In the genomic region with DNA sequence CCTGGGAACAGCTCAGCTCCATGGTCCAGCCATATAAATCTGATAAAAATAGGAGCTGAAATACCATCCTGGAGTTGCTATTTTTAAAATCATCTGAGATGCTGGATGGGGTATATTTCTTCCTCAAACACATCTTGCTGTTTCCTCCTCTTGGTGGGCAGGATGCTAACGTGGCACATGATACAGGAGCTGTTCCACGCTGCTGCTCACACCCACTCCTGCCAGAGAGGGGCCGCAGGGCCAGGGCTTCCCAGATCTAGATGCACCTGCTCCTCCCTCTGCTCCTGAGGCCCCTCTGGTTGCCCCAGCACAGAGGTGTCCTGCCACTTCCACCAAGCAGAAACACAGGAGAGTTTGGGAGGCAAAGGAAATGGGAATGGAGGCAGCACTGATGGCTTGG, we compare ENCODE assay signal across 17 cellular contexts. TPM values are rescaled to one million over a fixed set of nuclear protein-coding genes. Genes with fewer than 3 reads are reported as not detected.
A peak's percentile ranks its signal among the peaks of the same experiment; 100 is the strongest.
DNase-seq lines count a peak whose midpoint lies in the region; ATAC-seq, FAIRE-seq and TF ChIP-seq lines count a peak whose summit lies in the region.
"Had no signal": no experiment of that assay in that cellular context is flagged by ENCODE, and none has a peak within 500 bp of the region (broad histone marks: within the 10 kb centered on the region; RNA-seq: fewer than 3 reads in every experiment).

No MANE protein-coding gene starts in this region.

- H3K27me3 ChIP-seq in SK-N-SH (ENCODE audit: insufficient read depth) (no peaks in the 10 kb centered on the region), GM23338 (ENCODE audit: insufficient read depth) (no peaks in the 10 kb centered on the region), GM12878 (replicated peaks in 1 of 2; ENCODE audit: control insufficient read depth in 2 of 2, insufficient read depth in 2 of 2, low read length in 1 of 2) (no peaks in the 10 kb centered on the region)
- H3K27me3 ChIP-seq: heart left ventricle, left lung, SJSA1 had no signal

- RAD21 ChIA-PET in GM12878 (lab: Charles Lee; ENCODE audit: unreplicated experiment) = no interaction called here

- H3K9me3 Mint-ChIP-seq in GM23338 (no peaks in the 10 kb centered on the region), nephron progenitor cell (no peaks in the 10 kb centered on the region)
- H3K9me3 Mint-ChIP-seq: IgD-negative memory B cell, WTC11 had no signal

- H3K27me3 Mint-ChIP-seq in GM23338 (ENCODE audit: insufficient read depth, low read depth, poor library complexity) (peaks cover 16% of the 10 kb centered on the region), nephron progenitor cell (ENCODE audit: low read depth, poor library complexity) (peaks cover 3% of the 10 kb centered on the region)
- H3K27me3 Mint-ChIP-seq: naive thymus-derived CD8-positive, alpha-beta T cell had no signal

- POLR2A ChIA-PET in SK-N-SH (lab: Yijun Ruan, JAX) = no interaction called here
- POLR2A ChIA-PET in GM12878 (lab: Charles Lee) = no interaction called here

- WGBS in SK-N-SH (ENCODE audit: low lambda C conversion rate) = 76% methylated on average over 3 of the region's 3 CpGs
- 64% methylated on average over 3 of the region's 3 CpGs for WGBS in GM12878 (ENCODE audit: insufficient coverage, insufficient replicate concordance, low lambda C conversion rate, missing lambda C conversion rate)

- no peak overlapping the region for H3K27ac Mint-ChIP-seq in GM23338
- peak overlapping the region; percentile 85 for H3K27ac Mint-ChIP-seq in nephron progenitor cell

- no peaks in the 10 kb centered on the region for H3K9me2 ChIP-seq in SK-N-SH
- 0 out of 2 replicates have a peak, but pooled peaks cover 2% of the 10 kb centered on the region for H3K9me2 ChIP-seq in GM23338 (ENCODE audit: insufficient read depth)

- H3F3A ChIP-seq in SK-N-SH (replicated peaks; ENCODE audit: insufficient read depth) = peaks cover 9% of the 10 kb centered on the region
- H3F3A ChIP-seq in GM23338 (replicated peaks; ENCODE audit: low read depth) = 0 out of 2 replicates have a peak, but pooled peaks cover 5% of the 10 kb centered on the region

- no peaks in the 10 kb centered on the region for H4K20me1 ChIP-seq in SK-N-SH (ENCODE audit: insufficient read depth)
- H4K20me1 ChIP-seq in GM23338 (replicated peaks; ENCODE audit: insufficient read depth) = peaks cover 8% of the 10 kb centered on the region; the same call in 1 of the 2 replicates
- no peaks in the 10 kb centered on the region for H4K20me1 ChIP-seq in GM12878 (ENCODE audit: control insufficient read depth, insufficient read depth)

- TF ChIP-seq EP300 in SK-N-SH (IDR thresholded peaks at IDR 0.05; ENCODE audit: borderline replicate concordance in 1 of 2, low read depth in 1 of 2, low read length in 1 of 2) = no peak
- no peak for TF ChIP-seq EP300 in GM12878 (IDR thresholded peaks at IDR 0.05; ENCODE audit: borderline replicate concordance in 1 of 2, control insufficient read depth in 1 of 2, low read depth in 2 of 2, low read length in 2 of 2)

- intact Hi-C loops in GM12878 (cut with micrococcal nuclease; ENCODE audit: unreplicated experiment) = no loop called here

- CTCF ChIA-PET in SK-N-SH (lab: Yijun Ruan, JAX) = no interaction called here
- CTCF ChIA-PET in GM12878 (lab: Yijun Ruan, JAX) = no interaction called here

- no peak overlapping the region for H3K4me3 Mint-ChIP-seq in GM23338
- H3K4me3 Mint-ChIP-seq in nephron progenitor cell = peak overlapping the region; percentile 69
- H3K4me3 Mint-ChIP-seq: IgD-negative memory B cell, WTC11 had no signal

- FAIRE-seq in GM12878 (lab: Jason Lieb, UNC) = no peak

- H2AFZ ChIP-seq in SK-N-SH (ENCODE audit: low read depth) (no peak overlapping the region), GM23338 (no peak overlapping the region), GM12878 (ENCODE audit: control insufficient read depth, low read depth, low read length) (no peak overlapping the region)

- H3K36me3 ChIP-seq in SK-N-SH (replicated peaks in 1 of 2; ENCODE audit: control insufficient read depth in 1 of 2, insufficient read depth in 2 of 2, low read length in 1 of 2) (peaks cover 2 to 10% of the 10 kb centered on the region in 2 experiments), GM23338 (ENCODE audit: insufficient read depth) (0 out of 2 replicates have a peak, but pooled peaks cover 5% of the 10 kb centered on the region), GM12878 (ENCODE audit: control insufficient read depth in 2 of 2, insufficient read depth in 2 of 2, low read length in 1 of 2) (peaks cover 0 to 4% of the 10 kb centered on the region in 2 experiments; a peak in 2 of 4 replicates)
- H3K36me3 ChIP-seq: heart left ventricle, SJSA1 had no signal

- H3K36me3 Mint-ChIP-seq in GM23338 (ENCODE audit: low read depth) (peaks cover 4% of the 10 kb centered on the region), nephron progenitor cell (ENCODE audit: low read depth) (peaks cover 19% of the 10 kb centered on the region)

- DNase-seq in SK-N-SH = no peak
- DNase-seq in GM23338 (ENCODE audit: low spot score) = no peak
- no peak for DNase-seq in GM12878 (ENCODE audit: low read depth, low spot score)
- DNase-seq in nephron progenitor cell = no peak
- no peak for DNase-seq in HK-2 (ENCODE audit: unreplicated experiment)
- DNase-seq: left lung; naive thymus-derived CD8-positive, alpha-beta T cell; NCI-H1694 had no signal

- H3K4me3 ChIP-seq in SK-N-SH (ENCODE audit: low read depth in 2 of 2, low read length in 1 of 2) (no peak overlapping the region), GM23338 (no peak overlapping the region), GM12878 (no peak overlapping the region; the same call in 1 of the 2 replicates)
- H3K4me3 ChIP-seq: heart left ventricle, left lung, SJSA1 had no signal

- H3K79me2 ChIP-seq in SK-N-SH (ENCODE audit: insufficient read depth) (peaks cover 90% of the 10 kb centered on the region), GM23338 (replicated peaks; ENCODE audit: insufficient read depth) (peaks cover 63% of the 10 kb centered on the region), GM12878 (ENCODE audit: control insufficient read depth, insufficient read depth, low read length) (peaks cover 17% of the 10 kb centered on the region)

- H3K9ac ChIP-seq in SK-N-SH (no peak overlapping the region), GM12878 (ENCODE audit: control insufficient read depth, insufficient read depth, low read length) (no peak overlapping the region)

- in situ Hi-C loops in GM12878 (cut with MboI) = no loop called here

- SMC1A ChIA-PET in GM12878 (lab: Charles Lee; ENCODE audit: uncharacterized antibody, unreplicated experiment) = no interaction called here

- peaks cover 57% of the 10 kb centered on the region for H3K4me1 Mint-ChIP-seq in GM23338
- peaks cover 66% of the 10 kb centered on the region for H3K4me1 Mint-ChIP-seq in nephron progenitor cell

- H3K4me1 ChIP-seq in SK-N-SH (ENCODE audit: control insufficient read depth in 1 of 2, insufficient read depth in 2 of 2, low read depth in 1 of 2, low read length in 1 of 2) (peaks cover 32 to 42% of the 10 kb centered on the region in 2 experiments; a peak in 2 of 4 replicates), GM23338 (ENCODE audit: insufficient read depth) (peaks cover 43% of the 10 kb centered on the region), GM12878 (ENCODE audit: control insufficient read depth, insufficient read depth, low read length) (peaks cover 21% of the 10 kb centered on the region)

- no peak for TF ChIP-seq CTCF in SK-N-SH (IDR thresholded peaks at IDR 0.05)
- TF ChIP-seq CTCF in GM23338 (conservative IDR thresholded peaks at IDR 0.05; ENCODE audit: low read depth in 2 of 2) = no peak
- no peak for TF ChIP-seq CTCF in GM12878 (IDR thresholded peaks at IDR 0.05 in 2 of 3, conservative IDR thresholded peaks at IDR 0.05 in 1 of 3; ENCODE audit: control insufficient read depth in 2 of 3, extremely low read depth in 1 of 3, insufficient read depth in 1 of 3, low read depth in 3 of 3, low read length in 3 of 3)
- no peak for TF ChIP-seq CTCF in nephron progenitor cell (IDR thresholded peaks at IDR 0.05)

- BruUV-seq in GM12878 (replicated peaks; lab: Mats Ljungman, UMichigan) = no TSS peak

- no peaks in the 10 kb centered on the region for H3K9me3 ChIP-seq in SK-N-SH
- no peaks in the 10 kb centered on the region for H3K9me3 ChIP-seq in GM12878 (replicated peaks; ENCODE audit: control insufficient read depth, insufficient read depth, low read length)
- H3K9me3 ChIP-seq: heart left ventricle, left lung, SJSA1 had no signal

- TF ChIP-seq POLR2A in GM12878 (IDR thresholded peaks at IDR 0.05; ENCODE audit: low read depth, low read length) = no peak

- no peak for ATAC-seq in SK-N-SH treated with all-trans-retinoic acid at 6 μM for 48 hours
- ATAC-seq in GM23338 = no peak
- no peak for ATAC-seq in GM12878
- ATAC-seq in GM19035 (IDR thresholded peaks at IDR 0.05; ENCODE audit: unreplicated experiment) = no peak
- ATAC-seq in HG03159 (IDR thresholded peaks at IDR 0.05; ENCODE audit: unreplicated experiment) = no peak
- ATAC-seq: heart left ventricle; left lung; naive thymus-derived CD8-positive, alpha-beta T cell; sciatic nerve; WTC11 had no signal

- peak overlapping the region; percentile 44 for H3K4me2 ChIP-seq in SK-N-SH
- peak overlapping the region; percentile 93; the same call in 1 of the 2 replicates for H3K4me2 ChIP-seq in GM23338
- H3K4me2 ChIP-seq in GM12878 (ENCODE audit: control insufficient read depth, insufficient read depth) = peak overlapping the region; percentile 11; the same call in 1 of the 2 replicates

- H3K27ac ChIP-seq in SK-N-SH (ENCODE audit: low read depth in 2 of 2, low read length in 1 of 2) = no peak overlapping the region
- no peak overlapping the region for H3K27ac ChIP-seq in GM23338 (ENCODE audit: low read depth)
- H3K27ac ChIP-seq in GM12878 (ENCODE audit: control insufficient read depth, insufficient read depth) = no peak overlapping the region
- H3K27ac ChIP-seq: 22Rv1, SJSA1 had no signal

- TF ChIP-seq RAD21 in SK-N-SH (IDR thresholded peaks at IDR 0.05; ENCODE audit: low read length) (no peak), GM12878 (IDR thresholded peaks at IDR 0.05; ENCODE audit: insufficient read depth, low read depth, low read length) (no peak)

RNA-seq across cellular contexts. Expression of a gene that starts 3.3 kb away (rescaled TPM):
- polyA plus RNA-seq in SK-N-SH (2012; rRNA removed) (27.1 and 32.0 TPM in 2 replicates), GM23338 (2016; fragmentation: Nextera tagmentation; extraction: Ambion mirVana) (10.1 and 10.8 TPM in 2 replicates), GM12878 (2011; rRNA removed) (2.1 and 4.0 TPM in 2 replicates), GM12878 (2014; fragmentation: Illumina TruSeq; extraction: Trizol) (3.9 and 8.1 TPM in 2 replicates), GM12878 (2014; fragmentation: Nextera tagmentation; extraction: Ambion mirVana) (not detected), GM12878 (2014; rRNA removed) (5.9 TPM in 2 replicates), GM12878 (2016; fragmentation: Nextera tagmentation; extraction: Ambion mirVana) (1 to 10 TPM; 7.8 TPM)
- polyA plus RNA-seq in SK-N-SH (2012; cell fraction: cytosol; rRNA removed) = 20.6 and 30.3 TPM in 2 replicates
- polyA plus RNA-seq in SK-N-SH (2012; cell fraction: nucleus; rRNA removed) = 23.7 and 26.9 TPM in 2 replicates
- total RNA-seq in GM23338 (2014; rRNA removed; shearing (Covaris generic)) = 16.6 and 28.0 TPM in 2 replicates
- total RNA-seq in GM12878 (2013; cell fraction: nucleolus; rRNA removed) = 1.7 and 2.0 TPM in 2 replicates
- total RNA-seq in GM12878 (2014; rRNA removed) (7.0 and 7.5 TPM in 2 replicates), GM12878 (2014; rRNA removed; fragmentation: Illumina TruSeq; extraction: Trizol) (3.5 and 3.8 TPM in 2 replicates), GM12878 (2021) (5.4 and 5.6 TPM in 2 replicates)
- polyA plus RNA-seq in GM12878 (2011; ENCODE audit: low read depth) = 1.7 TPM
- polyA plus RNA-seq in GM12878 (2011; cell fraction: cytosol; rRNA removed) = 5.3 and 6.4 TPM in 2 replicates
- 3.7 and 5.4 TPM in 2 replicates for polyA plus RNA-seq in GM12878 (2011; cell fraction: nucleus; rRNA removed)
- 2.5 and 3.9 TPM in 2 replicates for polyA plus RNA-seq in GM12878 (2012)
- polyA minus RNA-seq in GM12878 (2011; rRNA and poly(A)+ RNA removed) = 2.2 and 5.2 TPM in 2 replicates
- 1.9 and 6.7 TPM in 2 replicates for polyA minus RNA-seq in GM12878 (2011; cell fraction: cytosol; rRNA and poly(A)+ RNA removed)
- 0.97 and 2.3 TPM in 2 replicates for polyA minus RNA-seq in GM12878 (2011; cell fraction: nucleus; rRNA and poly(A)+ RNA removed)

RNA-seq across cellular contexts. Expression of a gene that starts 48.3 kb away (rescaled TPM):
- 35.5 and 48.1 TPM in 2 replicates for polyA plus RNA-seq in SK-N-SH (2012; rRNA removed)
- polyA plus RNA-seq in SK-N-SH (2012; cell fraction: cytosol; rRNA removed) = 33.3 and 42.8 TPM in 2 replicates
- polyA plus RNA-seq in SK-N-SH (2012; cell fraction: nucleus; rRNA removed) = 18.5 and 21.6 TPM in 2 replicates
- total RNA-seq in GM23338 (2014; rRNA removed; shearing (Covaris generic)) = 26.8 and 28.5 TPM in 2 replicates
- polyA plus RNA-seq in GM23338 (2016; fragmentation: Nextera tagmentation; extraction: Ambion mirVana) = 41.1 and 46.4 TPM in 2 replicates
- total RNA-seq in GM12878 (2013; cell fraction: nucleolus; rRNA removed) = 17.0 and 22.1 TPM in 2 replicates
- total RNA-seq in GM12878 (2014; rRNA removed) = 58.8 and 61.9 TPM in 2 replicates
- total RNA-seq in GM12878 (2014; rRNA removed; fragmentation: Illumina TruSeq; extraction: Trizol) = 36.7 and 39.7 TPM in 2 replicates
- 56.1 and 56.8 TPM in 2 replicates for total RNA-seq in GM12878 (2021)
- polyA plus RNA-seq in GM12878 (2011; ENCODE audit: low read depth) = 31.6 TPM
- 62.4 and 97.0 TPM in 2 replicates for polyA plus RNA-seq in GM12878 (2011; rRNA removed)
- polyA plus RNA-seq in GM12878 (2011; cell fraction: cytosol; rRNA removed) = 176 and 181 TPM in 2 replicates
- 66.0 and 75.8 TPM in 2 replicates for polyA plus RNA-seq in GM12878 (2011; cell fraction: nucleus; rRNA removed)
- 37.8 and 48.7 TPM in 2 replicates for polyA plus RNA-seq in GM12878 (2012)
- 57.4 and 77.4 TPM in 2 replicates for polyA plus RNA-seq in GM12878 (2014; fragmentation: Illumina TruSeq; extraction: Trizol)
- 10 to 100 TPM; 23.5 to 33.2 TPM for polyA plus RNA-seq in GM12878 (2014; fragmentation: Nextera tagmentation; extraction: Ambion mirVana)
- 70.3 and 76.1 TPM in 2 replicates for polyA plus RNA-seq in GM12878 (2014; rRNA removed)
- 100 to 1,000 TPM in 1 of 2 experiments, 10 to 100 TPM in 1; 99.2 to 101 TPM for polyA plus RNA-seq in GM12878 (2016; fragmentation: Nextera tagmentation; extraction: Ambion mirVana)
- 44.5 and 60.8 TPM in 2 replicates for polyA minus RNA-seq in GM12878 (2011; rRNA and poly(A)+ RNA removed)
- 25.7 and 27.6 TPM in 2 replicates for polyA minus RNA-seq in GM12878 (2011; cell fraction: cytosol; rRNA and poly(A)+ RNA removed)
- 12.6 and 24.6 TPM in 2 replicates for polyA minus RNA-seq in GM12878 (2011; cell fraction: nucleus; rRNA and poly(A)+ RNA removed)

Comparison
In these comparisons a context has a peak if more than half of its experiments do, and no peak if none do; other contexts are left out.
1. H3K4me2 ChIP-seq: peak in every context shown above with its lines; median percentile 93 in GM23338; 44 in SK-N-SH; 11 in GM12878.